ENCODE assay signal across 16 cellular contexts in genomic region chr4:73684097-73684496, GRCh38. TPM values are rescaled to one million over a fixed set of nuclear protein-coding genes. Genes with fewer than 3 reads are reported as not detected.
DNase-seq lines count a peak whose midpoint lies in the region; ATAC-seq and TF ChIP-seq lines count a peak whose summit lies in the region.
"Had no signal": no experiment of that assay in that cellular context is flagged by ENCODE, and none has a peak within 500 bp of the region (broad histone marks: within the 10 kb centered on the region; RNA-seq: fewer than 3 reads in every experiment).

No MANE protein-coding gene starts in this region.

- CTCF ChIA-PET in Panc1 (lab: Charles Lee): no interaction called here

- H3K27me3 ChIP-seq in Panc1 (ENCODE audit: control insufficient read depth, insufficient read depth, low read length): no peaks in the 10 kb centered on the region
- no peaks in the 10 kb centered on the region for H3K27me3 ChIP-seq in lower lobe of right lung (ENCODE audit: low read depth)
- H3K27me3 ChIP-seq: BLaER1 had no signal

- ATAC-seq in Panc1: no peak
- ATAC-seq in GM21576 (IDR thresholded peaks at IDR 0.05; ENCODE audit: unreplicated experiment): no peak
- no peak for ATAC-seq in lower lobe of right lung

- in situ Hi-C loops in Panc1 (cut with HindIII; ENCODE audit: low pct_unique_long_range_greater_than_20kb, low sequenced_read_pairs): no loop called here

- TF ChIP-seq CTCF in Panc1 (IDR thresholded peaks at IDR 0.05) (no peak), lower lobe of right lung (IDR thresholded peaks at IDR 0.05) (no peak)

- H3K4me3 ChIP-seq in Panc1 (ENCODE audit: low read depth in 2 of 2, low read length in 2 of 2): no peak overlapping the region
- no peak overlapping the region for H3K4me3 ChIP-seq in lower lobe of right lung
- H3K4me3 ChIP-seq: BLaER1 had no signal

- BruUV-seq in Panc1 (replicated peaks; lab: Mats Ljungman, UMichigan): no TSS peak

- POLR2A ChIA-PET in Panc1 (lab: Charles Lee): no interaction called here

- H3K27ac ChIP-seq in Panc1 (ENCODE audit: low read length): peak overlapping the region; percentile 68; the same call in 1 of the 2 replicates
- peak overlapping the region; percentile 83 for H3K27ac ChIP-seq in epithelial cell of prostate
- no peak overlapping the region for H3K27ac ChIP-seq in substantia nigra (ENCODE audit: low read depth, low read length, poor library complexity, severe bottlenecking)
- H3K27ac ChIP-seq in lower lobe of right lung: no peak overlapping the region
- H3K27ac ChIP-seq: BLaER1 had no signal

- H3K9me3 ChIP-seq in Panc1 (ENCODE audit: control insufficient read depth, insufficient read depth, low read depth, low read length) (no peaks in the 10 kb centered on the region), lower lobe of right lung (no peaks in the 10 kb centered on the region)
- H3K9me3 ChIP-seq: BLaER1 had no signal

- intact Hi-C loops in Panc1 (cut with micrococcal nuclease; ENCODE audit: unreplicated experiment) (no loop called here), lower lobe of right lung (cut with DNase I) (no loop called here)

- peaks cover 12% of the 10 kb centered on the region; the same call in 1 of the 2 replicates for H3K4me1 ChIP-seq in Panc1 (ENCODE audit: control insufficient read depth, insufficient read depth, low read length)
- H3K4me1 ChIP-seq in lower lobe of right lung: no peaks in the 10 kb centered on the region
- H3K4me1 ChIP-seq: BLaER1 had no signal

- H3K36me3 ChIP-seq in Panc1 (ENCODE audit: control insufficient read depth, insufficient read depth, low read length): no peaks in the 10 kb centered on the region
- H3K36me3 ChIP-seq in lower lobe of right lung: no peaks in the 10 kb centered on the region
- H3K36me3 ChIP-seq: BLaER1 had no signal

- DNase-seq in HT-29 (ENCODE audit: low spot score) (peak; percentile 26), Panc1 (ENCODE audit: low read depth, low spot score) (no peak), epithelial cell of prostate (ENCODE audit: low read depth, low spot score) (no peak), myocyte (ENCODE audit: low read depth) (peak; percentile 68), NCI-H2171 (lab: John Stamatoyannopoulos, UW) (no peak), substantia nigra (lab: John Stamatoyannopoulos, UW) (no peak), lower lobe of right lung (no peak)
- DNase-seq: CD8-positive, alpha-beta memory T cell; GOT3; MM.1S; NCI-H1105 treated with DMSO at 0.1 percent for 48 hours; NCI-H1930; SHP77 treated with DMSO at 0.1 percent for 48 hours; SW 1271 had no signal

RNA-seq across cellular contexts. Expression of gene CXCL8, which starts 56.3 kb away (rescaled TPM):
- 2.6 and 4.4 TPM in 2 replicates for total RNA-seq in HT-29 (2014; rRNA removed; shearing (Covaris generic))
- total RNA-seq in Panc1 (2021; ENCODE audit: unreplicated experiment) (0.82 TPM), myocyte (2.1 and 2.8 TPM in 2 replicates), lower lobe of right lung (6.2 TPM)
- polyA plus RNA-seq in Panc1 (2012; ENCODE audit: insufficient read length): 1.4 TPM
- 0.20 TPM for polyA plus RNA-seq in myocyte (2012)
- polyA plus RNA-seq: CD8-positive, alpha-beta memory T cell had no signal

Comparison
In these comparisons a context has a peak if more than half of its experiments do, and no peak if none do; other contexts are left out.
1. DNase-seq: peak in HT-29 (single experiment) and myocyte (single experiment); none in Panc1 (single experiment), epithelial cell of prostate (single experiment), NCI-H2171 (single experiment), substantia nigra (0 of 49) and lower lobe of right lung (single experiment).
2. H3K27ac ChIP-seq: peak in Panc1 (single experiment) and epithelial cell of prostate (single experiment); none in substantia nigra (single experiment) and lower lobe of right lung (single experiment).